ENCODE assay signal across 24 cellular contexts in genomic region chr18:62834715-62835114, GRCh38.
"Had no signal": no experiment of that assay in that cellular context is flagged by ENCODE, and none has a peak within 500 bp of the region (broad histone marks: within the 10 kb centered on the region; RNA-seq: fewer than 3 reads in every experiment).

No MANE protein-coding gene starts in this region.

- H3K4me3 Mint-ChIP-seq: effector memory CD8-positive, alpha-beta T cell; naive thymus-derived CD8-positive, alpha-beta T cell; neural crest cell; stimulated activated memory B cell treated with anti-CD40 and anti-IgM and Interleukin-4, amounts not matched to agents 10 μg/mL and 1 μg/mL and 100 μg/mL, for 72 hours; stimulated activated naive CD8-positive, alpha-beta T cell treated with anti-CD3 and anti-CD28 coated beads, Interleukin-15, Interleukin-2, amounts not matched to agents 100 ng/mL and 50 ng/mL, for 24 hours had no signal

- H3K27me3 ChIP-seq: esophagus squamous epithelium, gastroesophageal sphincter, ovary, spleen, testis, tibial nerve, upper lobe of right lung, vagina had no signal

- H3K9me3 Mint-ChIP-seq: effector memory CD8-positive, alpha-beta T cell; naive thymus-derived CD8-positive, alpha-beta T cell; neural crest cell; stimulated activated memory B cell treated with anti-CD40 and anti-IgM and Interleukin-4, amounts not matched to agents 10 μg/mL and 1 μg/mL and 100 μg/mL, for 72 hours; stimulated activated naive CD8-positive, alpha-beta T cell treated with anti-CD3 and anti-CD28 coated beads, Interleukin-15, Interleukin-2, amounts not matched to agents 100 ng/mL and 50 ng/mL, for 24 hours had no signal

- DNase-seq: effector memory CD8-positive, alpha-beta T cell; esophagus squamous epithelium; foreskin fibroblast; glutamatergic neuron; islet precursor cell; mucosa of descending colon; naive thymus-derived CD8-positive, alpha-beta T cell; ovary; psoas muscle; retina; spleen; stimulated activated CD4-positive, alpha-beta T cell treated with anti-CD3 and anti-CD28 coated beads, Interleukin-15, amount 100 ng/mL, for 24 hours; stimulated activated CD4-positive, alpha-beta T cell treated with anti-CD3 and anti-CD28 coated beads, Interleukin-1b, Interleukin-23, amount 100 ng/mL, for 48 hours; stimulated activated CD4-positive, alpha-beta T cell treated with anti-CD3 and anti-CD28 coated beads, Interleukin-4, amount 100 ng/mL, for 24 hours; testis; upper lobe of right lung had no signal

- H3K27ac Mint-ChIP-seq: effector memory CD8-positive, alpha-beta T cell; stimulated activated memory B cell treated with anti-CD40 and anti-IgM and Interleukin-4, amounts not matched to agents 10 μg/mL and 1 μg/mL and 100 μg/mL, for 72 hours; stimulated activated naive CD8-positive, alpha-beta T cell treated with anti-CD3 and anti-CD28 coated beads, Interleukin-15, Interleukin-2, amounts not matched to agents 100 ng/mL and 50 ng/mL, for 24 hours had no signal

- H3K36me3 ChIP-seq: ovary, upper lobe of right lung, vagina had no signal

- H3K9me3 ChIP-seq: esophagus squamous epithelium, gastroesophageal sphincter, mucosa of descending colon, ovary, psoas muscle, spleen, testis, tibial nerve, upper lobe of right lung, vagina had no signal

- H3K4me1 ChIP-seq: testis, upper lobe of right lung, vagina had no signal

- H3K4me3 ChIP-seq: coronary artery, esophagus squamous epithelium, gastroesophageal sphincter, mucosa of descending colon, ovary, psoas muscle, spleen, testis, tibial nerve, upper lobe of right lung, vagina had no signal

- H3K27me3 Mint-ChIP-seq: effector memory CD8-positive, alpha-beta T cell; naive thymus-derived CD8-positive, alpha-beta T cell; stimulated activated memory B cell treated with anti-CD40 and anti-IgM and Interleukin-4, amounts not matched to agents 10 μg/mL and 1 μg/mL and 100 μg/mL, for 72 hours; stimulated activated naive CD8-positive, alpha-beta T cell treated with anti-CD3 and anti-CD28 coated beads, Interleukin-15, Interleukin-2, amounts not matched to agents 100 ng/mL and 50 ng/mL, for 24 hours had no signal

- H3K27ac ChIP-seq: coronary artery, esophagus squamous epithelium, gastroesophageal sphincter, ovary, psoas muscle, spleen, testis, tibial nerve, upper lobe of right lung, vagina had no signal

- ATAC-seq: effector memory CD8-positive, alpha-beta T cell; gastroesophageal sphincter; mucosa of descending colon; naive thymus-derived CD8-positive, alpha-beta T cell; psoas muscle; sciatic nerve; stimulated activated memory B cell treated with anti-CD40 and anti-IgM and Interleukin-4, amounts not matched to agents 10 μg/mL and 1 μg/mL and 100 μg/mL, for 72 hours; upper lobe of right lung had no signal
